ENCODE assay signal across 20 cellular contexts in genomic region chr11:83102806-83103205, GRCh38. TPM values are rescaled to one million over a fixed set of nuclear protein-coding genes. Genes with fewer than 3 reads are reported as not detected.
DNase-seq lines count a peak whose midpoint lies in the region; ATAC-seq, FAIRE-seq and TF ChIP-seq lines count a peak whose summit lies in the region.
"Had no signal": no experiment of that assay in that cellular context is flagged by ENCODE, and none has a peak within 500 bp of the region (broad histone marks: within the 10 kb centered on the region; RNA-seq: fewer than 3 reads in every experiment).

No MANE protein-coding gene starts in this region.

- H3K4me3 ChIP-seq in HEK293 (ENCODE audit: low read depth, low read length), result no peak overlapping the region

- H3K4me1 ChIP-seq in HEK293 (ENCODE audit: control insufficient read depth, insufficient read depth, low read length), result no peaks in the 10 kb centered on the region
- H3K4me1 ChIP-seq: BE2C had no signal

- in situ Hi-C loops in SK-MEL-5 (cut with HindIII; ENCODE audit: low pct_unique_long_range_greater_than_20kb, low sequenced_read_pairs), result no loop called here

- CTCF ChIA-PET in HEK293 (lab: Yijun Ruan, JAX), result no interaction called here

- no peak for ATAC-seq in GM19467 (IDR thresholded peaks at IDR 0.05; ENCODE audit: unreplicated experiment)

- no peaks in the 10 kb centered on the region for H3K36me3 ChIP-seq in HEK293 (ENCODE audit: control insufficient read depth in 2 of 2, insufficient read depth in 1 of 2, low read length in 2 of 2)
- H3K36me3 ChIP-seq: BE2C had no signal

- peak; percentile 69 for FAIRE-seq in urothelium cell line (lab: Jason Lieb, UNC)
- FAIRE-seq: A204.1, D721Med, H1 had no signal

- TF ChIP-seq CTCF in HEK293 (tag by site-specific recombination; IDR thresholded peaks at IDR 0.05), result no peak

- DNase-seq in NCI-H146 treated with DMSO at 0.1 percent for 48 hours (lab: John Stamatoyannopoulos, UW; ENCODE audit: unreplicated experiment) (peak; percentile 25), SK-MEL-5 (ENCODE audit: low read depth, low spot score) (peak; percentile 53), urothelium cell line (ENCODE audit: low spot score) (no peak), DMS 273 (lab: John Stamatoyannopoulos, UW; ENCODE audit: unreplicated experiment) (no peak)
- no peak for DNase-seq in effector CD8-positive, alpha-beta T cell (lab: John Stamatoyannopoulos, UW)
- DNase-seq: ACHN; BE2C; C1 segment of cervical spinal cord; CD4-positive, CD25-positive, alpha-beta regulatory T cell; CD8-positive, alpha-beta memory T cell; DMS153; DMS79; GDM1; H9 had no signal

- no peaks in the 10 kb centered on the region for H3K9me3 ChIP-seq in HEK293 (ENCODE audit: control insufficient read depth, insufficient read depth, low read depth, low read length)
- H3K9me3 ChIP-seq: BE2C, Caco-2 had no signal

- POLR2A ChIA-PET in HEK293 (lab: Yijun Ruan, JAX), result interaction anchor here (0.6 kb wide), 1 partner anchor 182 kb away, joined by 4 read pairs; no protein-coding TSS in a partner anchor

- H3K27ac ChIP-seq in HEK293 (ENCODE audit: extremely low read depth, low read depth, low read length), result no peak overlapping the region

TF ChIP-seq in HEK293, 187 proteins besides CTCF, POLR2A, EP300 and RAD21:
- TF ChIP-seq ZNF664 (tag by site-specific recombination; IDR thresholded peaks at IDR 0.05), result peak; percentile 40; the same call in 1 of the 2 replicates
- TF ChIP-seq ZNF76 (tag by site-specific recombination; IDR thresholded peaks at IDR 0.05; ENCODE audit: borderline replicate concordance, low read depth), result no peak

RNA-seq across cellular contexts. Expression of gene RAB30, which starts 31.1 kb away (rescaled TPM):
- total RNA-seq in SK-MEL-5 (2014; rRNA removed; shearing (Covaris generic)), result 3.6 and 4.7 TPM in 2 replicates
- polyA plus RNA-seq in SK-MEL-5 (2015; cell fraction: cytosol; rRNA removed), result 2.5 and 3.0 TPM in 2 replicates
- 2.7 and 5.8 TPM in 2 replicates for polyA plus RNA-seq in SK-MEL-5 (2015; cell fraction: nucleus; rRNA removed)

RNA-seq across cellular contexts. Expression of gene PCF11, which starts 54.1 kb away (rescaled TPM):
- total RNA-seq in SK-MEL-5 (2014; rRNA removed; shearing (Covaris generic)), result 20.1 and 24.6 TPM in 2 replicates
- polyA plus RNA-seq in SK-MEL-5 (2015; cell fraction: cytosol; rRNA removed), result 16.1 and 17.6 TPM in 2 replicates
- polyA plus RNA-seq in SK-MEL-5 (2015; cell fraction: nucleus; rRNA removed), result 162 and 170 TPM in 2 replicates

Comparison
In these comparisons a context has a peak if more than half of its experiments do, and no peak if none do; other contexts are left out.
1. DNase-seq: peak in NCI-H146 treated with DMSO at 0.1 percent for 48 hours (single experiment) and SK-MEL-5 (single experiment); none in urothelium cell line (single experiment), effector CD8-positive, alpha-beta T cell (single experiment) and DMS 273 (single experiment).